Comparison of ENCODE assay signal across 10 cellular contexts in genomic region chr2:209426432-209426831, GRCh38. TPM values are rescaled to one million over a fixed set of nuclear protein-coding genes. Genes with fewer than 3 reads are reported as not detected.
DNase-seq lines count a peak whose midpoint lies in the region; ATAC-seq and TF ChIP-seq lines count a peak whose summit lies in the region.
"Had no signal": no experiment of that assay in that cellular context is flagged by ENCODE, and none has a peak within 500 bp of the region (broad histone marks: within the 10 kb centered on the region; RNA-seq: fewer than 3 reads in every experiment).

No MANE protein-coding gene starts in this region.

- TF ChIP-seq POLR2A in thyroid gland (IDR thresholded peaks at IDR 0.05): peak in 1 of 2 donors; percentile 78

- H3K4me1 ChIP-seq in NT2/D1 (ENCODE audit: insufficient read depth, insufficient read length): peaks cover 4% of the 10 kb centered on the region
- H3K4me1 ChIP-seq in thyroid gland: peaks cover 19 to 21% of the 10 kb centered on the region in 2 donors

- H3K9me3 ChIP-seq in NT2/D1 (ENCODE audit: insufficient read depth, low read length): no peaks in the 10 kb centered on the region
- H3K9me3 ChIP-seq in thyroid gland: no peaks in the 10 kb centered on the region
- H3K9me3 ChIP-seq: transverse colon had no signal

- H3K4me3 ChIP-seq in NT2/D1 (ENCODE audit: insufficient read length, low read depth): no peak overlapping the region
- no peak overlapping the region for H3K4me3 ChIP-seq in thyroid gland (replicated peaks in 1 of 3)
- H3K4me3 ChIP-seq: GM12878, transverse colon had no signal

- ATAC-seq in esophagus mucosa (peak; percentile 14), HG03460 (IDR thresholded peaks at IDR 0.05; ENCODE audit: unreplicated experiment) (no peak), HG03571 (IDR thresholded peaks at IDR 0.05; ENCODE audit: unreplicated experiment) (no peak), GM21367 (IDR thresholded peaks at IDR 0.05; ENCODE audit: unreplicated experiment) (no peak)
- ATAC-seq: GM12878 had no signal

- TF ChIP-seq CTCF in thyroid gland (IDR thresholded peaks at IDR 0.05): no peak

- DNase-seq in NCI-H1105 treated with DMSO at 0.1 percent for 48 hours (lab: John Stamatoyannopoulos, UW) (peak; percentile 84), NT2/D1 (ENCODE audit: low read depth, low spot score) (peak; percentile 48), thyroid gland (peak; percentile 70 to 73)
- no peak for DNase-seq in central memory CD4-positive, alpha-beta T cell
- DNase-seq: transverse colon had no signal

- no peak overlapping the region for H3K9ac ChIP-seq in NT2/D1 (ENCODE audit: insufficient read length, low read depth)

- no peaks in the 10 kb centered on the region for H3K36me3 ChIP-seq in NT2/D1 (ENCODE audit: insufficient read depth, insufficient read length, low read length)
- H3K36me3 ChIP-seq in thyroid gland: no peaks in the 10 kb centered on the region
- H3K36me3 ChIP-seq: transverse colon had no signal

- intact Hi-C loops in thyroid gland (cut with DNase I): loop anchor here (10.0 kb wide), 1 partner anchor 128 kb away; no protein-coding TSS in a partner anchor

- peak overlapping the region; percentile 56 to 75 (median 67) for H3K27ac ChIP-seq in thyroid gland
- H3K27ac ChIP-seq: transverse colon had no signal

- peaks cover 8% of the 10 kb centered on the region for H3K27me3 ChIP-seq in NT2/D1 (ENCODE audit: insufficient read depth, insufficient read length)
- no peaks in the 10 kb centered on the region for H3K27me3 ChIP-seq in thyroid gland

RNA-seq across cellular contexts. Expression of gene MAP2, which starts 2.6 kb away (rescaled TPM):
- total RNA-seq in esophagus mucosa (6.4 TPM), thyroid gland (100 to 1,000 TPM in 2 of 4 donors, 10 to 100 TPM in 2; 73.8 to 211 (median 122) TPM)
- total RNA-seq: GM12878 had no signal

Comparison
In these comparisons a context has a peak if more than half of its experiments do, and no peak if none do; other contexts are left out.
1. RNA of gene MAP2, which starts 2.6 kb away (total RNA-seq): 73.8 to 211 TPM in thyroid gland; 6.4 TPM in esophagus mucosa (single experiment); every median in the first group is over 10 times any median in the second.